In the genomic region with DNA sequence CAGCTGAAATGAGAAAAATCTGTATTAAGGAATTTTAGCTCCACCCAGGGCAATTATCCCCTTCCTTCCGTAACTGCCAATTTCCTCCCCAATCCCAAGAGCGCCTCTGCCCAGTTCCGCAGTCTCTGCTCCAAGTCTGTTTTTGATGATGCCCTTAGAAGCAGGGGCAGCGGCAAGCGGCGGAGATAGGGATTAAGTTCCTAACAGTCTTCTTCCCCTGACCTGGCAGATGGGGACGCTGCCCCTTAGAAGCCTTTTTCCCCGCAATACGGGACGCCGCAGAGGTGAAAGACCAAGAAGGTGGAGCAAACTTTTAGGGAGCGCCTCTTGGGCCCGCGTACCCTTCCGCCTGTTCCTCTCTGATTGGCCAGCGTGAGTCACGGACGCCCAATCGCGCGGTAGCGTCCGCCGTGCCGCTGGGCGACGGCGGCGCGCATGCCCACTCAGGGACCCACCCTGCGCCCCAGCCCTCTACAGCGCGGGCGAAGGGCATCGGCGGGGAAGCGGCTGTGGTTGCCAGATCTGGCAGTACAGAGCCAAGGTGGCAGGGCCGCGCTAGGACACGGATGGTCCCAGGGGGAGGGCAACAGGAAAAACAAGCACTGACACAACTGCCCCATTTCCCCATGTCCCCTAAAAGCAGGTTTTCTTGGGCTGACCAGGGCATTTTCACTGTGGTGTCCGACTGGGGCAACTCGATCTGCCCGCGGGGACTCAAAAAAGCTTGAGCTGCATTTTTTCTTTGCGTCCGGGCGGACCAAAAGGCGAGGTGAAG, we compare ENCODE assay signal across 8 cellular contexts. TPM values are rescaled to one million over a fixed set of nuclear protein-coding genes. Genes with fewer than 3 reads are reported as not detected.
DNase-seq lines count a peak whose midpoint lies in the region; ATAC-seq lines count a peak whose summit lies in the region.

No MANE protein-coding gene starts in this region.

- H3K4me2 ChIP-seq in BLaER1: peak overlapping the region; percentile 88

- no peaks in the 10 kb centered on the region for H3K36me3 ChIP-seq in BLaER1

- no peaks in the 10 kb centered on the region for H3K9me3 ChIP-seq in BLaER1

- H3K9ac ChIP-seq in BLaER1: peak overlapping the region; percentile 98

- H3K27me3 ChIP-seq in BLaER1: no peaks in the 10 kb centered on the region

- H3K27ac ChIP-seq in BLaER1: peak overlapping the region; percentile 98

- DNase-seq in NCI-H524 treated with DMSO at 0.1 percent for 48 hours (lab: John Stamatoyannopoulos, UW) (peak; percentile 86), cortex of kidney (lab: John Stamatoyannopoulos, UW) (peak; percentile 68), left colon (peak; percentile 91 to 93)
- DNase-seq in activated CD4-positive, alpha-beta T cell treated with anti-CD3 and anti-CD28 coated beads for 48 hours: peak; percentile 91
- peak; percentile 90 for DNase-seq in stimulated activated CD4-positive, alpha-beta T cell treated with anti-CD3 and anti-CD28 coated beads, Interleukin-1b, Interleukin-23, amount 100 ng/mL, for 48 hours

- no peaks in the 10 kb centered on the region for H4K20me1 ChIP-seq in BLaER1

- peak overlapping the region; percentile 83 for H3K4me3 ChIP-seq in BLaER1

- peak; percentile 82 for ATAC-seq in GM19324 (IDR thresholded peaks at IDR 0.05; ENCODE audit: low FRiP score, unreplicated experiment)
- ATAC-seq in HG03460 (IDR thresholded peaks at IDR 0.05; ENCODE audit: unreplicated experiment): peak; percentile 66
- ATAC-seq in left colon: peak; percentile 85

- intact Hi-C loops in left colon (cut with DNase I, micrococcal nuclease): no loop called here

- peaks cover 24% of the 10 kb centered on the region for H3K4me1 ChIP-seq in BLaER1

RNA-seq across cellular contexts. Expression of gene TDRD3, which starts 0.8 kb away (rescaled TPM):
- total RNA-seq in left colon: 10 to 100 TPM; 31.0 to 31.9 TPM

Comparison
In these comparisons a context has a peak if more than half of its experiments do, and no peak if none do; other contexts are left out.
1. Peak in every context shown above with its lines: DNase-seq, ATAC-seq, H3K4me3 ChIP-seq and H3K27ac ChIP-seq.